Comparison of ENCODE assay signal across 23 cellular contexts in genomic region chr3:112366428-112366931, GRCh38. TPM values are rescaled to one million over a fixed set of nuclear protein-coding genes. Genes with fewer than 3 reads are reported as not detected.
A peak's percentile ranks its signal among the peaks of the same experiment; 100 is the strongest.
DNase-seq lines count a peak whose midpoint lies in the region; ATAC-seq lines count a peak whose summit lies in the region.
"Had no signal": no experiment of that assay in that cellular context is flagged by ENCODE, and none has a peak within 500 bp of the region (broad histone marks: within the 10 kb centered on the region; RNA-seq: fewer than 3 reads in every experiment).

No MANE protein-coding gene starts in this region.

- no peaks in the 10 kb centered on the region for H3K27me3 Mint-ChIP-seq in activated CD4-positive, alpha-beta memory T cell treated with anti-CD3 and anti-CD28 coated beads for 36 hours
- no peaks in the 10 kb centered on the region for H3K27me3 Mint-ChIP-seq in activated CD4-positive, alpha-beta memory T cell treated with anti-CD3 and anti-CD28 coated beads, Interleukin-2, amount 10 ng/mL, durations not matched to agents 7 days and 5 days
- no peaks in the 10 kb centered on the region for H3K27me3 Mint-ChIP-seq in stimulated activated naive CD8-positive, alpha-beta T cell treated with anti-CD3 and anti-CD28 coated beads, Interleukin-15, Interleukin-2, amounts not matched to agents 100 ng/mL and 50 ng/mL, for 24 hours
- H3K27me3 Mint-ChIP-seq in stimulated activated naive CD8-positive, alpha-beta T cell treated with anti-CD3 and anti-CD28 coated beads, Interleukin-15, amount 100 ng/mL, for 72 hours, result no peaks in the 10 kb centered on the region
- H3K27me3 Mint-ChIP-seq in naive B cell, result no peaks in the 10 kb centered on the region
- H3K27me3 Mint-ChIP-seq: CD4-positive, CD25-positive, alpha-beta regulatory T cell; T-cell had no signal

- H3K27ac Mint-ChIP-seq in activated CD4-positive, alpha-beta memory T cell treated with anti-CD3 and anti-CD28 coated beads for 36 hours, result peak overlapping the region; percentile 35
- no peak overlapping the region for H3K27ac Mint-ChIP-seq in activated CD4-positive, alpha-beta memory T cell treated with anti-CD3 and anti-CD28 coated beads, Interleukin-2, amount 10 ng/mL, durations not matched to agents 7 days and 5 days
- peak overlapping the region; percentile 83 for H3K27ac Mint-ChIP-seq in stimulated activated naive CD8-positive, alpha-beta T cell treated with anti-CD3 and anti-CD28 coated beads, Interleukin-15, Interleukin-2, amounts not matched to agents 100 ng/mL and 50 ng/mL, for 24 hours
- peak overlapping the region in 1 of 2 donors; percentile 29 for H3K27ac Mint-ChIP-seq in stimulated activated naive CD8-positive, alpha-beta T cell treated with anti-CD3 and anti-CD28 coated beads, Interleukin-15, amount 100 ng/mL, for 72 hours
- H3K27ac Mint-ChIP-seq in naive B cell, result peak overlapping the region in 5 of 6 donors; percentile 11 to 83 (median 63)
- H3K27ac Mint-ChIP-seq: CD4-positive, CD25-positive, alpha-beta regulatory T cell; T-cell had no signal

- POLR2A ChIA-PET in activated CD4-positive, alpha-beta memory T cell treated with anti-CD3 and anti-CD28 coated beads for 36 hours (lab: Charles Lee), result interaction anchor here (0.6 kb wide), 1 partner anchor 642 kb away, joined by 3 read pairs; no protein-coding TSS in a partner anchor
- POLR2A ChIA-PET in activated CD4-positive, alpha-beta memory T cell treated with anti-CD3 and anti-CD28 coated beads, Interleukin-2, amount 10 ng/mL, durations not matched to agents 7 days and 5 days (lab: Charles Lee), result interaction anchor here (1.2 to 1.7 kb wide), 2 partner anchors 10 to 24 kb away, joined by 3 to 4 read pairs; no protein-coding TSS in a partner anchor

- no peak for DNase-seq in activated CD4-positive, alpha-beta memory T cell treated with anti-CD3 and anti-CD28 coated beads for 36 hours
- no peak for DNase-seq in activated CD4-positive, alpha-beta memory T cell treated with anti-CD3 and anti-CD28 coated beads, Interleukin-2, amount 10 ng/mL, durations not matched to agents 7 days and 5 days
- no peak for DNase-seq in stimulated activated naive CD8-positive, alpha-beta T cell treated with anti-CD3 and anti-CD28 coated beads, Interleukin-15, amount 100 ng/mL, for 72 hours
- no peak for DNase-seq in naive B cell
- DNase-seq in activated effector memory CD4-positive, alpha-beta T cell treated with Interleukin-2 at 50 U/mL for 16 hours, result no peak
- DNase-seq in NCI-H1436 treated with DMSO at 0.1 percent for 48 hours (lab: John Stamatoyannopoulos, UW), result no peak
- DNase-seq in NCI-H1092 treated with DMSO at 0.1 percent for 48 hours (lab: John Stamatoyannopoulos, UW), result no peak
- DNase-seq: activated T-cell treated with anti-CD3 and anti-CD28 coated beads, Interleukin-2, amount 50 U/mL, for 4 hours; CD4-positive, CD25-positive, alpha-beta regulatory T cell; cerebellar nuclear complex; GM23248; KG1; kidney; mucosa of descending colon; NCI-H1417 treated with DMSO at 0.1 percent for 48 hours; NCI-H446; NCI-H82; small intestine; stimulated activated CD8-positive, alpha-beta memory T cell treated with anti-CD3 and anti-CD28 coated beads, Interleukin-4, amount 100 ng/mL, for 48 hours; T-cell had no signal

- CTCF ChIA-PET in activated CD4-positive, alpha-beta memory T cell treated with anti-CD3 and anti-CD28 coated beads for 36 hours (lab: Charles Lee), result interaction anchor here (0.9 kb wide), 1 partner anchor 45 kb away, joined by 3 read pairs; no protein-coding TSS in a partner anchor
- CTCF ChIA-PET in activated CD4-positive, alpha-beta memory T cell treated with anti-CD3 and anti-CD28 coated beads, Interleukin-2, amount 10 ng/mL, durations not matched to agents 7 days and 5 days (lab: Charles Lee), result no interaction called here

- no peak overlapping the region for H3K4me3 Mint-ChIP-seq in activated CD4-positive, alpha-beta memory T cell treated with anti-CD3 and anti-CD28 coated beads for 36 hours
- no peak overlapping the region for H3K4me3 Mint-ChIP-seq in activated CD4-positive, alpha-beta memory T cell treated with anti-CD3 and anti-CD28 coated beads, Interleukin-2, amount 10 ng/mL, durations not matched to agents 7 days and 5 days
- no peak overlapping the region for H3K4me3 Mint-ChIP-seq in stimulated activated naive CD8-positive, alpha-beta T cell treated with anti-CD3 and anti-CD28 coated beads, Interleukin-15, Interleukin-2, amounts not matched to agents 100 ng/mL and 50 ng/mL, for 24 hours
- H3K4me3 Mint-ChIP-seq in stimulated activated naive CD8-positive, alpha-beta T cell treated with anti-CD3 and anti-CD28 coated beads, Interleukin-15, amount 100 ng/mL, for 72 hours, result no peak overlapping the region
- no peak overlapping the region for H3K4me3 Mint-ChIP-seq in naive B cell
- H3K4me3 Mint-ChIP-seq: activated T-cell treated with anti-CD3 and anti-CD28 coated beads, Interleukin-2, amount 50 U/mL, for 4 hours; CD4-positive, CD25-positive, alpha-beta regulatory T cell; nephron had no signal

- H3K9me3 Mint-ChIP-seq in activated CD4-positive, alpha-beta memory T cell treated with anti-CD3 and anti-CD28 coated beads for 36 hours, result no peaks in the 10 kb centered on the region
- H3K9me3 Mint-ChIP-seq in activated CD4-positive, alpha-beta memory T cell treated with anti-CD3 and anti-CD28 coated beads, Interleukin-2, amount 10 ng/mL, durations not matched to agents 7 days and 5 days, result no peaks in the 10 kb centered on the region
- no peaks in the 10 kb centered on the region for H3K9me3 Mint-ChIP-seq in stimulated activated naive CD8-positive, alpha-beta T cell treated with anti-CD3 and anti-CD28 coated beads, Interleukin-15, Interleukin-2, amounts not matched to agents 100 ng/mL and 50 ng/mL, for 24 hours
- H3K9me3 Mint-ChIP-seq in stimulated activated naive CD8-positive, alpha-beta T cell treated with anti-CD3 and anti-CD28 coated beads, Interleukin-15, amount 100 ng/mL, for 72 hours, result no peaks in the 10 kb centered on the region
- H3K9me3 Mint-ChIP-seq in naive B cell, result no peaks in the 10 kb centered on the region
- H3K9me3 Mint-ChIP-seq: activated T-cell treated with anti-CD3 and anti-CD28 coated beads, Interleukin-2, amount 50 U/mL, for 4 hours; CD4-positive, CD25-positive, alpha-beta regulatory T cell; nephron; T-cell had no signal

- peaks cover 23% of the 10 kb centered on the region for H3K36me3 Mint-ChIP-seq in activated CD4-positive, alpha-beta memory T cell treated with anti-CD3 and anti-CD28 coated beads for 36 hours
- H3K36me3 Mint-ChIP-seq in activated CD4-positive, alpha-beta memory T cell treated with anti-CD3 and anti-CD28 coated beads, Interleukin-2, amount 10 ng/mL, durations not matched to agents 7 days and 5 days (ENCODE audit: low read depth), result peaks cover 22% of the 10 kb centered on the region
- peaks cover 59% of the 10 kb centered on the region for H3K36me3 Mint-ChIP-seq in stimulated activated naive CD8-positive, alpha-beta T cell treated with anti-CD3 and anti-CD28 coated beads, Interleukin-15, Interleukin-2, amounts not matched to agents 100 ng/mL and 50 ng/mL, for 24 hours (ENCODE audit: low read depth)
- peaks cover 28 to 44% of the 10 kb centered on the region in 2 donors for H3K36me3 Mint-ChIP-seq in naive B cell

- intact Hi-C loops in activated CD4-positive, alpha-beta memory T cell treated with anti-CD3 and anti-CD28 coated beads for 36 hours (cut with micrococcal nuclease), result no loop called here

- no peak for ATAC-seq in stimulated activated naive CD8-positive, alpha-beta T cell treated with anti-CD3 and anti-CD28 coated beads, Interleukin-15, amount 100 ng/mL, for 72 hours
- ATAC-seq in naive B cell (ENCODE audit: low read depth in 2 of 2), result no peak
- ATAC-seq: activated T-cell treated with anti-CD3 and anti-CD28 coated beads, Interleukin-2, amount 50 U/mL, for 4 hours; mucosa of descending colon; T-cell had no signal

- H3K4me1 Mint-ChIP-seq in activated CD4-positive, alpha-beta memory T cell treated with anti-CD3 and anti-CD28 coated beads for 36 hours (ENCODE audit: low read depth), result peaks cover 36% of the 10 kb centered on the region
- H3K4me1 Mint-ChIP-seq in activated CD4-positive, alpha-beta memory T cell treated with anti-CD3 and anti-CD28 coated beads, Interleukin-2, amount 10 ng/mL, durations not matched to agents 7 days and 5 days, result peaks cover 22% of the 10 kb centered on the region
- peaks cover 37% of the 10 kb centered on the region for H3K4me1 Mint-ChIP-seq in stimulated activated naive CD8-positive, alpha-beta T cell treated with anti-CD3 and anti-CD28 coated beads, Interleukin-15, Interleukin-2, amounts not matched to agents 100 ng/mL and 50 ng/mL, for 24 hours (ENCODE audit: low read depth)
- peaks cover 28% of the 10 kb centered on the region for H3K4me1 Mint-ChIP-seq in stimulated activated naive CD8-positive, alpha-beta T cell treated with anti-CD3 and anti-CD28 coated beads, Interleukin-15, amount 100 ng/mL, for 72 hours
- H3K4me1 Mint-ChIP-seq in naive B cell, result peaks cover 30 to 35% (median 32%) of the 10 kb centered on the region in 3 donors

RNA-seq across cellular contexts. Expression of gene CD200, which starts 33.5 kb away (rescaled TPM):
- total RNA-seq in activated CD4-positive, alpha-beta memory T cell treated with anti-CD3 and anti-CD28 coated beads for 36 hours, result 10 to 100 TPM; 34.2 to 34.5 TPM
- 1 to 10 TPM; 9.1 to 9.2 TPM for total RNA-seq in activated CD4-positive, alpha-beta memory T cell treated with anti-CD3 and anti-CD28 coated beads, Interleukin-2, amount 10 ng/mL, durations not matched to agents 7 days and 5 days
- 100 to 1,000 TPM; 102 to 329 (median 161) TPM for polyA plus RNA-seq in naive B cell (ENCODE audit: low read depth in 6 of 6)
- total RNA-seq: A172, GM23248 had no signal
